In the genomic region with DNA sequence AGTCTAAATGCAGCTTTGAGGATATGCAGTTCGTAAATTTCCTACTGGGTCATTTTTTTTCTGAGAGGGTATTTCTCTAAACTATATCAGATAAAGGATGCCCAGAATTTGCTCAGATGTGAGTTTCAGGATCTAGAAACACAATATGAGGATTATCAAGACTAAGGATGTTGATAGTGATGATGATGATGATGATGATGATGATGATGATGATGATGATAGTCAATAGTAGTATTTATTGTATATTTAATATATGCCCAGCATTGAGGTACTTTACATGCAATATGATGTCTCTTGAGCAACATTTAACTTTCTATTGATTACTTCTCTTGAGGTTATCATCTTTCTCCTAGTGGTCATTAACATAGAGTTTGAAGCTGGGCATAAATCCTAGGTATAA, we compare ENCODE assay signal across 29 cellular contexts.
"Had no signal": no experiment of that assay in that cellular context is flagged by ENCODE, and none has a peak within 500 bp of the region (broad histone marks: within the 10 kb centered on the region; RNA-seq: fewer than 3 reads in every experiment).

No MANE protein-coding gene starts in this region.

- H3K4me1 Mint-ChIP-seq: stimulated activated effector memory CD8-positive, alpha-beta T cell treated with anti-CD3 and anti-CD28 coated beads, Interleukin-12 subunit alpha, Interleukin-12 subunit beta, amount 100 ng/mL, for 72 hours; stimulated activated memory B cell treated with anti-CD40 and anti-IgM and Interleukin-4, amounts not matched to agents 10 μg/mL and 1 μg/mL and 100 μg/mL, for 72 hours; stimulated activated naive B cell treated with anti-CD40 and anti-IgM and Interleukin-4, amounts not matched to agents 10 μg/mL and 1 μg/mL and 100 μg/mL, for 72 hours had no signal

- H3K27ac ChIP-seq: stomach, suprapubic skin, testis, thoracic aorta, thyroid gland, tibial artery, tibial nerve, transverse colon, upper lobe of left lung, upper lobe of right lung, uterus, vagina had no signal

- H3K9me3 ChIP-seq: stomach, suprapubic skin, testis, thoracic aorta, thyroid gland, tibial artery, tibial nerve, transverse colon, upper lobe of left lung, upper lobe of right lung, uterus, vagina had no signal

- H3K4me3 ChIP-seq: stomach, suprapubic skin, testis, thoracic aorta, thyroid gland, tibial artery, tibial nerve, transverse colon, upper lobe of left lung, upper lobe of right lung, uterus, vagina had no signal

- H3K4me3 Mint-ChIP-seq: stimulated activated effector memory CD8-positive, alpha-beta T cell treated with anti-CD3 and anti-CD28 coated beads, Interleukin-12 subunit alpha, Interleukin-12 subunit beta, amount 100 ng/mL, for 72 hours; stimulated activated memory B cell treated with anti-CD40 and anti-IgM and Interleukin-4, amounts not matched to agents 10 μg/mL and 1 μg/mL and 100 μg/mL, for 72 hours; stimulated activated naive B cell treated with anti-CD40 and anti-IgM and Interleukin-4, amounts not matched to agents 10 μg/mL and 1 μg/mL and 100 μg/mL, for 72 hours; stimulated activated naive CD8-positive, alpha-beta T cell treated with anti-CD3 and anti-CD28 coated beads, Interleukin-15, amount 100 ng/mL, for 72 hours; stimulated activated naive CD8-positive, alpha-beta T cell treated with anti-CD3 and anti-CD28 coated beads, Interleukin-15, Interleukin-2, amounts not matched to agents 100 ng/mL and 50 ng/mL, for 24 hours; type B pancreatic cell had no signal

- H3K4me1 ChIP-seq: stomach, suprapubic skin, testis, thyroid gland, tibial artery, tibial nerve, transverse colon, upper lobe of left lung, upper lobe of right lung, uterus, vagina had no signal

- H3K27ac Mint-ChIP-seq: stimulated activated effector memory CD8-positive, alpha-beta T cell treated with anti-CD3 and anti-CD28 coated beads, Interleukin-12 subunit alpha, Interleukin-12 subunit beta, amount 100 ng/mL, for 72 hours; stimulated activated memory B cell treated with anti-CD40 and anti-IgM and Interleukin-4, amounts not matched to agents 10 μg/mL and 1 μg/mL and 100 μg/mL, for 72 hours; stimulated activated naive B cell treated with anti-CD40 and anti-IgM and Interleukin-4, amounts not matched to agents 10 μg/mL and 1 μg/mL and 100 μg/mL, for 72 hours; stimulated activated naive CD8-positive, alpha-beta T cell treated with anti-CD3 and anti-CD28 coated beads, Interleukin-15, amount 100 ng/mL, for 72 hours; stimulated activated naive CD8-positive, alpha-beta T cell treated with anti-CD3 and anti-CD28 coated beads, Interleukin-15, Interleukin-2, amounts not matched to agents 100 ng/mL and 50 ng/mL, for 24 hours; type B pancreatic cell had no signal

- FAIRE-seq: urothelium cell line had no signal

- DNase-seq: stimulated activated CD4-positive, alpha-beta T cell treated with anti-CD3 and anti-CD28 coated beads, Interleukin-2, amount 100 ng/mL, for 48 hours; stimulated activated CD4-positive, alpha-beta T cell treated with anti-CD3 and anti-CD28 coated beads, Interleukin-4, amount 100 ng/mL, for 1 hour; stimulated activated CD4-positive, alpha-beta T cell treated with anti-CD3 and anti-CD28 coated beads, Interleukin-4, amount 100 ng/mL, for 24 hours; stimulated activated CD4-positive, alpha-beta T cell treated with anti-CD3 and anti-CD28 coated beads, Interleukin-4, amount 100 ng/mL, for 4 hours; stimulated activated CD8-positive, alpha-beta memory T cell treated with anti-CD3 and anti-CD28 coated beads, Interleukin-4, amount 100 ng/mL, for 48 hours; stimulated activated naive B cell treated with anti-CD40 and anti-IgM and Interleukin-4, amounts not matched to agents 10 μg/mL and 1 μg/mL and 100 μg/mL, for 72 hours; stimulated activated naive CD4-positive, alpha-beta T cell; stimulated activated naive CD4-positive, alpha-beta T cell treated with Interleukin-2 at 50 U/mL for 16 hours; stimulated activated naive CD8-positive, alpha-beta T cell treated with anti-CD3 and anti-CD28 coated beads, Interleukin-15, amount 100 ng/mL, for 72 hours; stimulated activated naive CD8-positive, alpha-beta T cell treated with anti-CD3 and anti-CD28 coated beads, Interleukin-15, Interleukin-2, amounts not matched to agents 100 U/mL and 50 U/mL, for 24 hours; stomach; substantia nigra; testis; thyroid gland; tibial artery; transverse colon; trophoblast cell; upper lobe of left lung; upper lobe of right lung; uterus had no signal

- ATAC-seq: stimulated activated effector memory CD8-positive, alpha-beta T cell treated with anti-CD3 and anti-CD28 coated beads, Interleukin-12 subunit alpha, Interleukin-12 subunit beta, amount 100 ng/mL, for 72 hours; stimulated activated memory B cell treated with anti-CD40 and anti-IgM and Interleukin-4, amounts not matched to agents 10 μg/mL and 1 μg/mL and 100 μg/mL, for 72 hours; stimulated activated naive B cell treated with anti-CD40 and anti-IgM and Interleukin-4, amounts not matched to agents 10 μg/mL and 1 μg/mL and 100 μg/mL, for 72 hours; stimulated activated naive CD8-positive, alpha-beta T cell treated with anti-CD3 and anti-CD28 coated beads, Interleukin-15, amount 100 ng/mL, for 72 hours; upper lobe of right lung had no signal

- H3K36me3 ChIP-seq: stomach, suprapubic skin, thoracic aorta, thyroid gland, tibial artery, tibial nerve, transverse colon, upper lobe of left lung, upper lobe of right lung, uterus, vagina had no signal

- H3K9me3 Mint-ChIP-seq: stimulated activated memory B cell treated with anti-CD40 and anti-IgM and Interleukin-4, amounts not matched to agents 10 μg/mL and 1 μg/mL and 100 μg/mL, for 72 hours; stimulated activated naive B cell treated with anti-CD40 and anti-IgM and Interleukin-4, amounts not matched to agents 10 μg/mL and 1 μg/mL and 100 μg/mL, for 72 hours had no signal

- H3K27me3 Mint-ChIP-seq: stimulated activated naive CD8-positive, alpha-beta T cell treated with anti-CD3 and anti-CD28 coated beads, Interleukin-15, amount 100 ng/mL, for 72 hours; stimulated activated naive CD8-positive, alpha-beta T cell treated with anti-CD3 and anti-CD28 coated beads, Interleukin-15, Interleukin-2, amounts not matched to agents 100 ng/mL and 50 ng/mL, for 24 hours; type B pancreatic cell had no signal

- H3K36me3 Mint-ChIP-seq: stimulated activated effector memory CD8-positive, alpha-beta T cell treated with anti-CD3 and anti-CD28 coated beads, Interleukin-12 subunit alpha, Interleukin-12 subunit beta, amount 100 ng/mL, for 72 hours; stimulated activated memory B cell treated with anti-CD40 and anti-IgM and Interleukin-4, amounts not matched to agents 10 μg/mL and 1 μg/mL and 100 μg/mL, for 72 hours; stimulated activated naive B cell treated with anti-CD40 and anti-IgM and Interleukin-4, amounts not matched to agents 10 μg/mL and 1 μg/mL and 100 μg/mL, for 72 hours; type B pancreatic cell had no signal

- H3K27me3 ChIP-seq: stomach, suprapubic skin, testis, thyroid gland, tibial artery, tibial nerve, transverse colon, upper lobe of left lung, upper lobe of right lung, uterus, vagina had no signal
